19 cellular contexts compared by ENCODE assay signal in the genomic region with DNA sequence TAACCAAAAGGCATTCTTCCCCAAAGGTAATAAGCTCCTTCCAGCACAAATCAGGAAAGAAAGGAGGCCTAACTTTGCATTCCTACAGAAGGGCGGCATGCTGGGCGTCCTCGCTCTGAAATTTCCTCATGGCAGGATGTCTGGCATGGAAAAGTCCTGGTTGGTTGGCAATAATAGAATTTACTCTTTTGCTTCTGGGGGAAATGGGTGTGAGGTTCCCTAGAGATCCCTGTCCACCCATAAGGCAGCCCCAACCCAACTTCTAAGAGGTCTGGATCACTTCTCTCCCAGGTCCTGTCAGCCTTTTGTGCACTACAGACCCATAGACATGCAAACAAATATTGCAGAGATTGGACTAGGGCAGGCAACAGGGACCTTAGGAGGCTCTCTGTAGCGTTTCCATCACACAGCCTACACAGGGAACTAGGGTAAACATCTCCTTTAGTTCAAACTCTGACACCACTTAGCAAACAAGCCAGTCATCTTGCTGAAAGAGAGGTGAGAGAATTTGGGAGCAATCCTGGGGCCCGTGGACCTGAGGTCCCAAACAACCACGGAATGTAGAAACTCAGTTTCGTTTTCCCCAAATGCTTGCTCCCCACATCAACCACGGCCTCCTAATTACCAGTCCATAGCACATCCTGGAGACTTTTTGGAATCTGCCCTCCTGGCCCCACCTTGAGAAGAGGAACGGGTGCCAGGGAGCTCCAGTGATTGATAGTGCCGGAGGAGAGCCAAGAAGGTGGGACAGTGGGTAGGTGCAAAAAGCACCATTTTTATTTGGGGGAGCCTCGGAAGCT. TPM values are rescaled to one million over a fixed set of nuclear protein-coding genes. Genes with fewer than 3 reads are reported as not detected.
DNase-seq lines count a peak whose midpoint lies in the region; FAIRE-seq and TF ChIP-seq lines count a peak whose summit lies in the region.
"Had no signal": no experiment of that assay in that cellular context is flagged by ENCODE, and none has a peak within 500 bp of the region (broad histone marks: within the 10 kb centered on the region; RNA-seq: fewer than 3 reads in every experiment).

No MANE protein-coding gene starts in this region.

- no peak overlapping the region for H4K91ac ChIP-seq in H9 (ENCODE audit: insufficient read length, low read depth, low read length)

- no peak overlapping the region for H3K56ac ChIP-seq in H9 (ENCODE audit: insufficient read length, low read depth, low read length)

- peaks cover 9% of the 10 kb centered on the region for H3K23me2 ChIP-seq in H9 (ENCODE audit: insufficient read length, low read depth, low read length, poor library complexity, severe bottlenecking)

- H3K79me2 ChIP-seq in H9 (ENCODE audit: insufficient read depth, low read length) = no peaks in the 10 kb centered on the region

- no peak overlapping the region for H3K18ac ChIP-seq in H9 (ENCODE audit: insufficient read length, low read depth, low read length)

- H3K23ac ChIP-seq in H9 (ENCODE audit: insufficient read length, low read depth, low read length) = no peak overlapping the region

- H4K5ac ChIP-seq in H9 (ENCODE audit: insufficient read length, low read depth, low read length) = no peak overlapping the region

- no peak overlapping the region for H3K14ac ChIP-seq in H9 (ENCODE audit: insufficient read depth, low read length)

- H3K4me2 ChIP-seq in H9 (ENCODE audit: insufficient read depth, insufficient read length, low read length) = peak overlapping the region; percentile 8
- H3K4me2 ChIP-seq: KMS-11 had no signal

- TF ChIP-seq CTCF in H9 (conservative IDR thresholded peaks at IDR 0.05) (no peak), brain microvascular endothelial cell (IDR thresholded peaks at IDR 0.05; ENCODE audit: low read depth, low read length, missing control alignments) (no peak), neural crest cell (conservative IDR thresholded peaks at IDR 0.05) (no peak)

- H4K8ac ChIP-seq in H9 (replicated peaks; ENCODE audit: insufficient read length, low read depth, low read length) = no peak overlapping the region

- no peak overlapping the region for H2BK5ac ChIP-seq in H9 (ENCODE audit: insufficient read length, low read length)

- H4K20me1 ChIP-seq in H9 (ENCODE audit: control insufficient read depth, insufficient read depth, insufficient read length) = no peaks in the 10 kb centered on the region

- intact Hi-C loops in posterior vena cava (cut with DNase I) = no loop called here

- WGBS in H9 (ENCODE audit: extremely low coverage, insufficient read length, low lambda C conversion rate) = no CpG with 5 or more reads among the region's 11 CpGs

- no peak overlapping the region for H2BK15ac ChIP-seq in H9 (ENCODE audit: low read depth, low read length)

- H3K4me3 ChIP-seq in brain microvascular endothelial cell (ENCODE audit: low read depth, low read length) = peak overlapping the region; percentile 3
- peak overlapping the region; percentile 37 for H3K4me3 ChIP-seq in iPS-15b (ENCODE audit: low read depth, low read length)

- H3T11ph ChIP-seq in H9 (ENCODE audit: low read length) = no peak overlapping the region

- H3K4me1 Mint-ChIP-seq in H9 (peaks cover 26 to 81% of the 10 kb centered on the region in 2 experiments), neural crest cell (peaks cover 49% of the 10 kb centered on the region)

- no peak for DNase-seq in H9
- no peak for DNase-seq in brain microvascular endothelial cell
- no peak for DNase-seq in neural crest cell (ENCODE audit: low read depth, low spot score)
- DNase-seq in NCI-H2171 (lab: John Stamatoyannopoulos, UW) = no peak
- no peak for DNase-seq in posterior vena cava (ENCODE audit: low spot score)
- no peak for DNase-seq in GM12892 (ENCODE audit: insufficient read length)
- DNase-seq in activated CD4-positive, alpha-beta T cell treated with anti-CD3 and anti-CD28 coated beads, Interleukin-2, amount 50 U/mL, for 48 hours = no peak
- DNase-seq: EL, NCI-H1092, NCI-H1694, NCI-H446 treated with DMSO at 0.1 percent for 48 hours, NCI-H774, Right ventricle myocardium superior had no signal

- no peak overlapping the region for H2AFZ ChIP-seq in H9 (ENCODE audit: low read length)

- no peaks in the 10 kb centered on the region for H3K79me1 ChIP-seq in H9 (ENCODE audit: insufficient read depth, low read depth, low read length, poor library complexity, severe bottlenecking)

- no peak overlapping the region for H3K4ac ChIP-seq in H9 (ENCODE audit: low read depth, low read length)

- H2BK12ac ChIP-seq in H9 (ENCODE audit: insufficient read length, low read depth, low read length) = no peak overlapping the region

- H3K9me3 ChIP-seq in H9 (ENCODE audit: control insufficient read depth, low read depth, low read length) (no peaks in the 10 kb centered on the region), iPS-15b (ENCODE audit: control insufficient read depth, insufficient read depth, low read length) (no peaks in the 10 kb centered on the region)

- H2BK20ac ChIP-seq in H9 (ENCODE audit: low read depth, low read length, poor library complexity, severe bottlenecking) = no peak overlapping the region

- H3K9ac ChIP-seq in H9 (ENCODE audit: extremely low read depth, insufficient read length, low read length) (no peak overlapping the region), iPS-15b (ENCODE audit: low read depth, low read length) (no peak overlapping the region)
- H3K9ac ChIP-seq: KMS-11 had no signal

- H3K27me3 ChIP-seq in H9 (ENCODE audit: insufficient read depth, low read length) = peaks cover 62% of the 10 kb centered on the region
- H3K27me3 ChIP-seq in brain microvascular endothelial cell (replicated peaks) = no peaks in the 10 kb centered on the region
- peaks cover 95% of the 10 kb centered on the region for H3K27me3 ChIP-seq in iPS-15b (ENCODE audit: control insufficient read depth, insufficient read depth, low read length)

- H2BK120ac ChIP-seq in H9 (ENCODE audit: low read depth, low read length, poor library complexity, severe bottlenecking) = no peak overlapping the region

- no peak for TF ChIP-seq POLR2A in GM12892 (IDR thresholded peaks at IDR 0.05; ENCODE audit: low read depth, low read length)

- H3K9me3 Mint-ChIP-seq in H9 (peaks cover 3 to 6% of the 10 kb centered on the region in 2 experiments; a peak in 4 of 5 replicates), neural crest cell (peaks cover 7% of the 10 kb centered on the region)

- H3K27me3 Mint-ChIP-seq in H9 (ENCODE audit: low read depth) (peaks cover 100% of the 10 kb centered on the region), neural crest cell (ENCODE audit: low read depth) (peaks cover 100% of the 10 kb centered on the region)

- no peak overlapping the region for H3K27ac ChIP-seq in H9 (ENCODE audit: insufficient read length, low read depth, low read length)
- peak overlapping the region; percentile 20 for H3K27ac ChIP-seq in brain microvascular endothelial cell
- H3K27ac ChIP-seq: C4-2B, HL-60, KMS-11 had no signal

- H3K36me3 ChIP-seq in brain microvascular endothelial cell (replicated peaks) = no peaks in the 10 kb centered on the region
- no peaks in the 10 kb centered on the region for H3K36me3 ChIP-seq in iPS-15b (ENCODE audit: control insufficient read depth, insufficient read depth, low read length)

- no peak overlapping the region for H2AK5ac ChIP-seq in H9 (ENCODE audit: insufficient read length, low read length)

- H3K4me3 Mint-ChIP-seq in H9 = peak overlapping the region in 1 of 2 experiments; percentile 34; a peak in 1 of 5 replicates
- peak overlapping the region; percentile 74 for H3K4me3 Mint-ChIP-seq in neural crest cell

- H3K36me3 Mint-ChIP-seq in H9 (ENCODE audit: insufficient read depth in 1 of 3, low read depth in 3 of 3) = no peaks in the 10 kb centered on the region; a peak in 2 of 7 replicates
- peaks cover 14% of the 10 kb centered on the region for H3K36me3 Mint-ChIP-seq in neural crest cell (ENCODE audit: low read depth)

- no peak for FAIRE-seq in GM12892 (lab: Jason Lieb, UNC)
- FAIRE-seq: A204.1 had no signal

- H3K4me1 ChIP-seq in H9 (ENCODE audit: insufficient read depth, low read length) (peaks cover 11% of the 10 kb centered on the region), iPS-15b (ENCODE audit: control insufficient read depth, insufficient read depth, low read length) (peaks cover 34% of the 10 kb centered on the region)

- H3K27ac Mint-ChIP-seq in H9 (no peak overlapping the region), neural crest cell (ENCODE audit: unreplicated experiment) (no peak overlapping the region)

- in situ Hi-C loops in brain microvascular endothelial cell (cut with HindIII; ENCODE audit: low pct_ligation_motif_present, low sequenced_read_pairs) = loop anchor here (25.0 kb wide), 1 partner anchor 683 kb away; no protein-coding TSS in a partner anchor

RNA-seq across cellular contexts. Expression of a gene that starts 2.1 kb away (rescaled TPM):
- total RNA-seq in H9 (2021) (not detected in 2 replicates), neural crest cell (4.5 and 6.1 TPM in 2 replicates), posterior vena cava (1 to 10 TPM; 1.8 to 3.0 TPM)
- not detected for polyA plus RNA-seq in GM12892 (2012; ENCODE audit: missing spikeins)
- total RNA-seq: MCF 10A, Right ventricle myocardium superior had no signal

RNA-seq across cellular contexts. Expression of a gene that starts 5.0 kb away (rescaled TPM):
- total RNA-seq in H9 (2021) (not detected in 2 replicates), neural crest cell (54.3 and 64.5 TPM in 2 replicates), posterior vena cava (1 to 10 TPM; 7.5 to 8.7 TPM)
- polyA plus RNA-seq in GM12892 (2012; ENCODE audit: missing spikeins) = not detected
- total RNA-seq: MCF 10A, Right ventricle myocardium superior had no signal
